Comparison of ENCODE assay signal across 2 cellular contexts in the genomic region with DNA sequence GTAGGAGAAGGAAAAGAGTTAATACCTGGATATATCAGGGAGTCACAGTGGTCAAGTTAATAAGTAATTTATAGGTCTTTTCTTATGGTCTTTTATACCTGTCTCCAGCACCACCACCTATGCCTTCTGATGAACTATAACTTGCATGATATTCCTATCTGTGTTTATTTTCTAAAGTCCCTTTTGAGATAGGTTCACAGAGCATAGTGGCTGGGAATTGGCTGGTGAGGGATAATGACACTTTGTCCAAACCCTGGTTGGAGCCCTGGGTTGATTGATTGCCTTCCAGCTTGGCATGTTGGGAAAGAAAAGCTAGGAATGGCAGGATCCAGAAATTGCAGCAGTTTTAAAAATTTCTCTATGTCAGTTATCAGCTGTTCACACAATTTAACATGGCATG.
A peak's percentile ranks its signal among the peaks of the same experiment; 100 is the strongest.
TF ChIP-seq lines count a peak whose summit lies in the region.

No MANE protein-coding gene starts in this region.

TF ChIP-seq in GM12878, 131 proteins besides CTCF, POLR2A, EP300 and RAD21:
- TF ChIP-seq FOS (IDR thresholded peaks at IDR 0.05; ENCODE audit: borderline replicate concordance, extremely low read depth, insufficient read length) (no peak), CREM (IDR thresholded peaks at IDR 0.05; ENCODE audit: low read depth) (no peak), BCL3 (IDR thresholded peaks at IDR 0.05; ENCODE audit: borderline replicate concordance, insufficient read depth, low read depth, low read length, poor library complexity, severe bottlenecking) (no peak), E2F4 (IDR thresholded peaks at IDR 0.05; ENCODE audit: low read depth, low read length) (no peak), HDAC2 (IDR thresholded peaks at IDR 0.05) (no peak), SMAD5 (IDR thresholded peaks at IDR 0.05; ENCODE audit: low read depth) (no peak)
- TF ChIP-seq, protein P1, sequence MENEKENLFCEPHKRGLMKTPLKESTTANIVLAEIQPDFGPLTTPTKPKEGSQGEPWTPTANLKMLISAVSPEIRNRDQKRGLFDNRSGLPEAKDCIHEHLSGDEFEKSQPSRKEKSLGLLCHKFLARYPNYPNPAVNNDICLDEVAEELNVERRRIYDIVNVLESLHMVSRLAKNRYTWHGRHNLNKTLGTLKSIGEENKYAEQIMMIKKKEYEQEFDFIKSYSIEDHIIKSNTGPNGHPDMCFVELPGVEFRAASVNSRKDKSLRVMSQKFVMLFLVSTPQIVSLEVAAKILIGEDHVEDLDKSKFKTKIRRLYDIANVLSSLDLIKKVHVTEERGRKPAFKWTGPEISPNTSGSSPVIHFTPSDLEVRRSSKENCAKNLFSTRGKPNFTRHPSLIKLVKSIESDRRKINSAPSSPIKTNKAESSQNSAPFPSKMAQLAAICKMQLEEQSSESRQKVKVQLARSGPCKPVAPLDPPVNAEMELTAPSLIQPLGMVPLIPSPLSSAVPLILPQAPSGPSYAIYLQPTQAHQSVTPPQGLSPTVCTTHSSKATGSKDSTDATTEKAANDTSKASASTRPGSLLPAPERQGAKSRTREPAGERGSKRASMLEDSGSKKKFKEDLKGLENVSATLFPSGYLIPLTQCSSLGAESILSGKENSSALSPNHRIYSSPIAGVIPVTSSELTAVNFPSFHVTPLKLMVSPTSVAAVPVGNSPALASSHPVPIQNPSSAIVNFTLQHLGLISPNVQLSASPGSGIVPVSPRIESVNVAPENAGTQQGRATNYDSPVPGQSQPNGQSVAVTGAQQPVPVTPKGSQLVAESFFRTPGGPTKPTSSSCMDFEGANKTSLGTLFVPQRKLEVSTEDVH (IDR thresholded peaks at IDR 0.05; ENCODE audit: low read depth, partially characterized antibody) = no peak
TF ChIP-seq in GM12878: peak in this region for 0.

TF ChIP-seq in HepG2, 621 proteins besides CTCF, POLR2A, EP300 and RAD21:
- no peak for TF ChIP-seq RBFOX2 (IDR thresholded peaks at IDR 0.05; ENCODE audit: low read depth, low read length)
- TF ChIP-seq ZNF652 (CRISPR knock-in tag; IDR thresholded peaks at IDR 0.05; ENCODE audit: borderline replicate concordance, low read depth) = 0 out of 2 replicates have a peak, but pooled peaks have one; percentile 25
